7 cellular contexts compared by ENCODE assay signal in genomic region chr12:124517260-124518050, GRCh38. TPM values are rescaled to one million over a fixed set of nuclear protein-coding genes. Genes with fewer than 3 reads are reported as not detected.
DNase-seq lines count a peak whose midpoint lies in the region; ATAC-seq and TF ChIP-seq lines count a peak whose summit lies in the region.

No MANE protein-coding gene starts in this region.

- H3K9me3 ChIP-seq in right atrium auricular region (no peaks in the 10 kb centered on the region), gastrocnemius medialis (no peaks in the 10 kb centered on the region)

- H3K36me3 ChIP-seq in right atrium auricular region (no peaks in the 10 kb centered on the region), gastrocnemius medialis (no peaks in the 10 kb centered on the region)

- ATAC-seq in gastrocnemius medialis (peak; percentile 12 to 18), GM18498 (IDR thresholded peaks at IDR 0.05; ENCODE audit: unreplicated experiment) (no peak), HG03439 (IDR thresholded peaks at IDR 0.05; ENCODE audit: unreplicated experiment) (no peak)

- H3K27me3 Mint-ChIP-seq in CD14-positive monocyte (ENCODE audit: low read depth in 3 of 3): peaks cover 4 to 13% (median 5%) of the 10 kb centered on the region in 3 donors

- H3K27me3 ChIP-seq in right atrium auricular region: no peaks in the 10 kb centered on the region
- no peaks in the 10 kb centered on the region for H3K27me3 ChIP-seq in gastrocnemius medialis

- TF ChIP-seq POLR2A in gastrocnemius medialis (IDR thresholded peaks at IDR 0.05): no peak

- H3K4me1 ChIP-seq in right atrium auricular region: peaks cover 6 to 92% of the 10 kb centered on the region in 2 donors
- peaks cover 83 to 94% of the 10 kb centered on the region in 2 donors for H3K4me1 ChIP-seq in gastrocnemius medialis

- H3K4me3 ChIP-seq in right atrium auricular region (peak overlapping the region; percentile 33 to 60), gastrocnemius medialis (peak overlapping the region; percentile 53 to 59 (median 54))

- peak overlapping the region in 1 of 2 donors; percentile 68 for H3K4me3 Mint-ChIP-seq in CD14-positive monocyte

- intact Hi-C loops in gastrocnemius medialis (cut with DNase I; ENCODE audit: low total_unique reads) (loop anchor here (2.0 to 5.0 kb wide), 5 partner anchors 49 to 250 kb away; partner anchors contain the start of gene NCOR2), CD14-positive monocyte (cut with micrococcal nuclease) (loop anchor here in 1 of 2 donors (5.0 kb wide), 1 partner anchor 35 kb away; no protein-coding TSS in a partner anchor)

- peak overlapping the region; percentile 97 for H3K27ac ChIP-seq in angular gyrus (ENCODE audit: low read depth, low read length)
- peak overlapping the region; percentile 95 to 97 for H3K27ac ChIP-seq in right atrium auricular region
- H3K27ac ChIP-seq in gastrocnemius medialis: peak overlapping the region; percentile 90 to 99 (median 96)

- in situ Hi-C loops in gastrocnemius medialis (cut with MboI; ENCODE audit: low sequenced_read_pairs in 4 of 4): loop anchor here in 1 of 4 donors (10.0 to 25.0 kb wide), 2 partner anchors 130 to 247 kb away; no protein-coding TSS in a partner anchor

- peak overlapping the region in 1 of 7 donors; percentile 76 for H3K27ac Mint-ChIP-seq in CD14-positive monocyte

- DNase-seq in NCI-H1105 treated with DMSO at 0.1 percent for 48 hours (lab: John Stamatoyannopoulos, UW) (peak; percentile 97), right atrium auricular region (ENCODE audit: low spot score) (no peak), gastrocnemius medialis (peak; percentile 59 to 86), CD14-positive monocyte (ENCODE audit: low spot score) (no peak)

- no peaks in the 10 kb centered on the region for H3K9me3 Mint-ChIP-seq in CD14-positive monocyte

- peaks cover 56% of the 10 kb centered on the region for H3K4me1 Mint-ChIP-seq in CD14-positive monocyte

- H3K36me3 Mint-ChIP-seq in CD14-positive monocyte: peaks cover 50 to 59% of the 10 kb centered on the region in 2 donors

- TF ChIP-seq CTCF in right atrium auricular region (IDR thresholded peaks at IDR 0.05): no peak
- TF ChIP-seq CTCF in gastrocnemius medialis (IDR thresholded peaks at IDR 0.05 in 4 of 5, conservative IDR thresholded peaks at IDR 0.05 in 1 of 5): no peak
- TF ChIP-seq CTCF in CD14-positive monocyte (IDR thresholded peaks at IDR 0.05): no peak

RNA-seq across cellular contexts. Expression of gene NCOR2, which starts 50.0 kb away (rescaled TPM):
- total RNA-seq in right atrium auricular region: 100 to 1,000 TPM in 1 of 2 donors, 10 to 100 TPM in 1; 62.9 to 104 TPM
- 100 to 1,000 TPM in 2 of 4 donors, 10 to 100 TPM in 2; 37.7 to 123 (median 105) TPM for total RNA-seq in gastrocnemius medialis
- 1 to 10 TPM; 4.7 to 5.5 TPM for polyA plus RNA-seq in CD14-positive monocyte

Comparison
In these comparisons a context has a peak if more than half of its experiments do, and no peak if none do; other contexts are left out.
1. DNase-seq: peak in NCI-H1105 treated with DMSO at 0.1 percent for 48 hours (single experiment) and gastrocnemius medialis (2 of 2); none in right atrium auricular region (single experiment) and CD14-positive monocyte (single experiment).
2. ATAC-seq: peak in gastrocnemius medialis (2 of 2); none in GM18498 (single experiment) and HG03439 (single experiment).
3. Peak in every context shown above with its lines, with median percentiles within 50 percentile points of each other: H3K27ac ChIP-seq.